In the genomic region with DNA sequence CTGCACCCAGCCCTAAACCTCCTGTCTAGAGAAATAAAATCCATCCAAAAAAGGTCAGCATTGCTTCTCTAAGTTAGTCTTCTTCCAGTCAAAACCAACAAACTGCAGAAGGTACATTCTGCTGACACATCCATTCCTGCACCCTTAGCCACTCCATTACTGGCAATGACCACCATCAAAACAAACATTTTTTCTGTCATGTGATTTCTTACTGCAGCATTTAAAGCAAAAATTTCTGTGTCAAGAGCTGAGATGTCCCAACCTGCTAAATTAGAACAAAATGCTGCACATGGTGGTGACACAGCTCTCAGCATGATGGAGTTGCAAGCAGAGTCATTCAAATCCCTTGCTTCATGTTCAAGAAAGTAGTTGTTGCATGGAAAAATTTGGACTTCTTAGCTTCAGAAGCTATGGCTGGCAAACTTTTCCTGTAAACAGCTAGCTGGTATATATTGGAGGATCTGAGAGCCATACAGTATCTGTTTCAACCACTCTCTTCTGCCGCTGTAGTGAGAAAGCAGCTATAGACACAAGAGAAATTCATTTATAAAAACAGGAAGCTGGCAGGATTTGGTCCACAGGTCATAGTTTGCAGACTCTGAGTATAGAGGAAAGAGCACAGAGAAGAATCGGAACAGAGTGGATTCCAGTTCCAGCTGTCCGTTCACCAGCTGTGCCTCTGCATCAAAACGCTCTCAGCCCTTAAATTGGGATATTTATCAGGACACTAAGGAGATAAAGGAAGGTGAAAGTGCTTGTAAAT, we compare ENCODE assay signal across 8 cellular contexts. TPM values are rescaled to one million over a fixed set of nuclear protein-coding genes. Genes with fewer than 3 reads are reported as not detected.
DNase-seq lines count a peak whose midpoint lies in the region; ATAC-seq and TF ChIP-seq lines count a peak whose summit lies in the region.

No MANE protein-coding gene starts in this region.

- TF ChIP-seq CTCF in A673 (conservative IDR thresholded peaks at IDR 0.05; ENCODE audit: low read depth, low read length) (no peak), IMR-90 (conservative IDR thresholded peaks at IDR 0.05; ENCODE audit: low read depth, low read length) (no peak), gastroesophageal sphincter (IDR thresholded peaks at IDR 0.05) (no peak), WERI-Rb-1 (IDR thresholded peaks at IDR 0.05; ENCODE audit: low read depth, low read length) (no peak)

- H2AK9ac ChIP-seq in IMR-90 (replicated peaks; ENCODE audit: low read depth, low read length, poor library complexity), result no peak overlapping the region

- H2AFZ ChIP-seq in IMR-90 (replicated peaks; ENCODE audit: low read length, poor library complexity), result no peak overlapping the region

- intact Hi-C loops in A673 (cut with micrococcal nuclease; ENCODE audit: unreplicated experiment) (no loop called here), IMR-90 (cut with micrococcal nuclease) (no loop called here), left ventricle myocardium superior (cut with micrococcal nuclease) (no loop called here)

- DNase-seq in A673 (ENCODE audit: low spot score) (no peak), IMR-90 (peak; percentile 68), WERI-Rb-1 (no peak), left ventricle myocardium superior (no peak), T-helper 2 cell (no peak)

- POLR2A ChIA-PET in A673 (lab: Charles Lee; ENCODE audit: low non-redundant PET), result no interaction called here
- POLR2A ChIA-PET in IMR-90 (lab: Charles Lee; ENCODE audit: unreplicated experiment), result no interaction called here

- H3K27me3 ChIP-seq in A673 (replicated peaks; ENCODE audit: insufficient read depth, low read depth, low read length, poor library complexity) (no peaks in the 10 kb centered on the region), IMR-90 (ENCODE audit: control insufficient read depth, insufficient read depth, low read length) (peaks cover 3% of the 10 kb centered on the region), gastroesophageal sphincter (no peaks in the 10 kb centered on the region), WERI-Rb-1 (ENCODE audit: insufficient read depth, low read depth, severe bottlenecking) (no peaks in the 10 kb centered on the region)

- H3K56ac ChIP-seq in IMR-90 (ENCODE audit: extremely low read depth, insufficient read depth, low read length), result no peak overlapping the region

- dilution Hi-C loops in IMR-90 (cut with HindIII; ENCODE audit: low sequenced_read_pairs, unreplicated experiment), result no loop called here

- peak; percentile 67 for ATAC-seq in GM19455 (IDR thresholded peaks at IDR 0.05; ENCODE audit: unreplicated experiment)
- peak; percentile 75 for ATAC-seq in IMR-90 (ENCODE audit: low read depth)
- peak; percentile 84 for ATAC-seq in gastroesophageal sphincter
- no peak for ATAC-seq in left ventricle myocardium superior
- no peak for ATAC-seq in HG03520 (IDR thresholded peaks at IDR 0.05; ENCODE audit: unreplicated experiment)

- no peak for TF ChIP-seq EP300 in gastroesophageal sphincter (IDR thresholded peaks at IDR 0.05)

- H3K9me3 ChIP-seq in A673 (ENCODE audit: low read depth, low read length, poor library complexity, severe bottlenecking), result no peaks in the 10 kb centered on the region
- no peaks in the 10 kb centered on the region for H3K9me3 ChIP-seq in IMR-90 (ENCODE audit: control insufficient read depth, insufficient read depth, low read length)
- no peaks in the 10 kb centered on the region for H3K9me3 ChIP-seq in gastroesophageal sphincter
- no peaks in the 10 kb centered on the region for H3K9me3 ChIP-seq in WERI-Rb-1 (ENCODE audit: severe bottlenecking)

- H3K36me3 ChIP-seq in A673 (ENCODE audit: insufficient read depth, low read length, poor library complexity, severe bottlenecking), result peaks cover 80% of the 10 kb centered on the region
- H3K36me3 ChIP-seq in IMR-90 (ENCODE audit: control insufficient read depth, insufficient read depth, low read length), result no peaks in the 10 kb centered on the region
- H3K36me3 ChIP-seq in gastroesophageal sphincter, result no peaks in the 10 kb centered on the region
- H3K36me3 ChIP-seq in WERI-Rb-1, result no peaks in the 10 kb centered on the region

- H4K5ac ChIP-seq in IMR-90 (ENCODE audit: low read depth, low read length), result no peak overlapping the region

- WGBS in IMR-90 (ENCODE audit: extremely low coverage in 2 of 2, insufficient read length in 1 of 2), 2 experiments, result 8% methylated on average over 2 of the region's 4 CpGs; no CpG with 5 or more reads in 1 of the 2 experiments
- 5 to 12% methylated on average over 4 of the region's 4 CpGs for WGBS in gastroesophageal sphincter (ENCODE audit: low coverage in 1 of 2), 2 donors

- TF ChIP-seq POLR2A in IMR-90 (IDR thresholded peaks at IDR 0.05; ENCODE audit: low read depth, low read length) (no peak), gastroesophageal sphincter (IDR thresholded peaks at IDR 0.05) (no peak)

- no peak overlapping the region for H3K14ac ChIP-seq in IMR-90 (replicated peaks; ENCODE audit: low read depth, low read length)

- no peaks in the 10 kb centered on the region for H3K9me1 ChIP-seq in IMR-90 (ENCODE audit: insufficient read depth, low read length)

- no peak for TF ChIP-seq RAD21 in IMR-90 (IDR thresholded peaks at IDR 0.05; ENCODE audit: low read length)

- H3K4ac ChIP-seq in IMR-90 (ENCODE audit: low read depth, low read length), result no peak overlapping the region

- CTCF ChIA-PET in A673 (lab: Charles Lee) (no interaction called here), IMR-90 (lab: Yijun Ruan, JAX) (no interaction called here)

- no peak overlapping the region for H2BK120ac ChIP-seq in IMR-90 (ENCODE audit: low read depth, low read length)

- H2BK20ac ChIP-seq in IMR-90 (ENCODE audit: low read depth, low read length), result peak overlapping the region; percentile 53

- no peak overlapping the region; the same call in 1 of the 2 replicates for H4K91ac ChIP-seq in IMR-90 (ENCODE audit: insufficient read depth, low read depth, low read length)

- peak overlapping the region; percentile 42; the same call in 1 of the 2 replicates for H3K18ac ChIP-seq in IMR-90 (ENCODE audit: low read depth, low read length)

- no peak overlapping the region for H2BK15ac ChIP-seq in IMR-90 (ENCODE audit: low read depth, low read length)

- H3K4me2 ChIP-seq in IMR-90 (ENCODE audit: low read depth, low read length), result no peak overlapping the region

- H3K23ac ChIP-seq in IMR-90 (ENCODE audit: low read depth, low read length), result no peak overlapping the region

- no peak overlapping the region for H4K8ac ChIP-seq in IMR-90 (ENCODE audit: low read depth in 2 of 2, low read length in 2 of 2)

- H4K20me1 ChIP-seq in IMR-90 (ENCODE audit: insufficient read depth, low read length), result no peaks in the 10 kb centered on the region

- H3K4me1 ChIP-seq in A673 (ENCODE audit: insufficient read depth, low read length, poor library complexity, severe bottlenecking), result peaks cover 35% of the 10 kb centered on the region
- H3K4me1 ChIP-seq in IMR-90 (ENCODE audit: control insufficient read depth, insufficient read depth, low read length), result peaks cover 2% of the 10 kb centered on the region; the same call in 1 of the 2 replicates
- H3K4me1 ChIP-seq in gastroesophageal sphincter, result peaks cover 0 to 17% (median 0%) of the 10 kb centered on the region in 3 donors

- BruUV-seq in A673 (replicated peaks; lab: Mats Ljungman, UMichigan), result no TSS peak
- BruUV-seq in IMR-90 (replicated peaks; lab: Mats Ljungman, UMichigan), result no TSS peak

- H3K27ac ChIP-seq in A673 (ENCODE audit: low read depth, low read length, poor library complexity, severe bottlenecking), result peak overlapping the region; percentile 45
- H3K27ac ChIP-seq in IMR-90 (ENCODE audit: insufficient read depth, low read length), result peak overlapping the region; percentile 67; the same call in 1 of the 2 replicates
- H3K27ac ChIP-seq in gastroesophageal sphincter, result peak overlapping the region in 2 of 4 donors; percentile 9 to 30
- no peak overlapping the region for H3K27ac ChIP-seq in WERI-Rb-1

- no peak overlapping the region for H2BK5ac ChIP-seq in IMR-90 (ENCODE audit: low read depth, low read length, poor library complexity, severe bottlenecking)

- in situ Hi-C loops in IMR-90 (cut with MboI; ENCODE audit: low sequenced_read_pairs), result no loop called here

- no peak overlapping the region for H2AK5ac ChIP-seq in IMR-90 (ENCODE audit: low read depth, low read length)

- H3K4me3 ChIP-seq in A673 (ENCODE audit: low read depth, low read length, poor library complexity, severe bottlenecking) (no peak overlapping the region), IMR-90 (ENCODE audit: insufficient read depth, low read depth, low read length) (no peak overlapping the region), gastroesophageal sphincter (no peak overlapping the region), WERI-Rb-1 (ENCODE audit: low read depth, low read length) (no peak overlapping the region)

- H3K9ac ChIP-seq in IMR-90 (ENCODE audit: low read depth, low read length), result no peak overlapping the region

- no peaks in the 10 kb centered on the region for H3K79me1 ChIP-seq in IMR-90 (ENCODE audit: low read depth in 1 of 2, low read length in 2 of 2)

TF ChIP-seq in IMR-90, 13 proteins besides CTCF, POLR2A, EP300 and RAD21:
- TF ChIP-seq, protein P1, sequence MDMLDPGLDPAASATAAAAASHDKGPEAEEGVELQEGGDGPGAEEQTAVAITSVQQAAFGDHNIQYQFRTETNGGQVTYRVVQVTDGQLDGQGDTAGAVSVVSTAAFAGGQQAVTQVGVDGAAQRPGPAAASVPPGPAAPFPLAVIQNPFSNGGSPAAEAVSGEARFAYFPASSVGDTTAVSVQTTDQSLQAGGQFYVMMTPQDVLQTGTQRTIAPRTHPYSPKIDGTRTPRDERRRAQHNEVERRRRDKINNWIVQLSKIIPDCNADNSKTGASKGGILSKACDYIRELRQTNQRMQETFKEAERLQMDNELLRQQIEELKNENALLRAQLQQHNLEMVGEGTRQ (IDR thresholded peaks at IDR 0.05; ENCODE audit: low read depth, low read length), result 0 out of 2 replicates have a peak, but pooled peaks have one; percentile 9
- TF ChIP-seq SMC3 (IDR thresholded peaks at IDR 0.05; ENCODE audit: low read depth, low read length) (no peak), MAFK (IDR thresholded peaks at IDR 0.05; ENCODE audit: low read depth, low read length) (peak; percentile 94)

RNA-seq across cellular contexts. Expression of a gene that starts 17.4 kb away (rescaled TPM):
- 110 and 126 TPM in 2 replicates for total RNA-seq in A673 (2021)
- under 0.01 TPM in 1 of 2 replicates, not detected in the other for total RNA-seq in IMR-90 (2012; rRNA removed)
- 0.03 and 0.06 TPM in 2 replicates for polyA plus RNA-seq in IMR-90 (2012; rRNA removed)
- not detected in 2 replicates for polyA plus RNA-seq in IMR-90 (2012; cell fraction: cytosol; rRNA removed)
- polyA plus RNA-seq in IMR-90 (2012; cell fraction: nucleus; rRNA removed; ENCODE audit: low replicate concordance), result 0.10 and 0.16 TPM in 2 replicates
- 1 to 10 TPM; 1.5 to 6.8 (median 2.9) TPM for total RNA-seq in gastroesophageal sphincter
- total RNA-seq in left ventricle myocardium superior, result 0.69 TPM

Comparison
In these comparisons a context has a peak if more than half of its experiments do, and no peak if none do; other contexts are left out.
1. ATAC-seq: peak in GM19455 (single experiment), IMR-90 (single experiment) and gastroesophageal sphincter (single experiment); none in left ventricle myocardium superior (single experiment) and HG03520 (single experiment).
2. RNA of a gene that starts 17.4 kb away (total RNA-seq): 110 to 126 TPM in A673; 1.5 to 6.8 TPM in gastroesophageal sphincter, 0.69 TPM in left ventricle myocardium superior (single experiment) and under 0.01 TPM in IMR-90; every median in the first group is over 10 times any median in the second.